ENCODE assay signal across 1 cellular context in the genomic region with DNA sequence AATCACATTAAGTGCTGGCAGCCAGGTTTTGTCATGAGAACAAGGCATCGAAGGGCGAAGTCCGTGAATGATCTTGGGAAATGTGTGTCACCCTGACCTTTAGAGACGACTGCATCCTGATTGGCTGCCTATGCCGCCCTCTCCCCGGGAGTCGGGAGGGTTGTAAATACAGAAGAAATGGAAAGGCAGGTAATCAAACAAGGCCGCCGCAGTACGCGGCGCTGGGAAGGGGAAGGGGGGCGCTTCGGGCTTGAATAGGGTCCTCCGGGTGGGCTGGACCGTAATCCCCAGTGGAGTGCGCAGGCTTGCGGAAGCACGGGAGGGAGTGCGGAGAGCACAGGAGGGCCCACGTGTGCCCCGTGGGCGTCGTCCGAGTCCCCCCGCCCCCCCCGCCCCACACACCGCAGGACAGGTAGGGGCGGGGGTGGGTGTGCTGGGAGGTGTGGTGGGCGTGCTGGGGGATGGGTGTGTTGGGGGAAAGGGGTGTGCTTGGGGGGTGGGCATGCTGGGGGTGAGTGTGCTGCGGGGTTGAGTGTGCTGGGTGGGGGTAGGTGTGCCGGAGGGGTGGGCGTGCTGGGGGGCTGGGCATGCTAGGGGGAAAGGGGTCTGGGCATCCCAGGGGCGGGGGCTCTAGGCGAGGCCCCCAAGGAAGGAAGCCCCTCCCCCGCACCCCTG.
TF ChIP-seq lines count a peak whose summit lies in the region.

No MANE protein-coding gene starts in this region.

TF ChIP-seq in GM23338, 12 proteins besides CTCF, POLR2A, EP300 and RAD21 (continued from another document):
- TF ChIP-seq, protein P1, sequence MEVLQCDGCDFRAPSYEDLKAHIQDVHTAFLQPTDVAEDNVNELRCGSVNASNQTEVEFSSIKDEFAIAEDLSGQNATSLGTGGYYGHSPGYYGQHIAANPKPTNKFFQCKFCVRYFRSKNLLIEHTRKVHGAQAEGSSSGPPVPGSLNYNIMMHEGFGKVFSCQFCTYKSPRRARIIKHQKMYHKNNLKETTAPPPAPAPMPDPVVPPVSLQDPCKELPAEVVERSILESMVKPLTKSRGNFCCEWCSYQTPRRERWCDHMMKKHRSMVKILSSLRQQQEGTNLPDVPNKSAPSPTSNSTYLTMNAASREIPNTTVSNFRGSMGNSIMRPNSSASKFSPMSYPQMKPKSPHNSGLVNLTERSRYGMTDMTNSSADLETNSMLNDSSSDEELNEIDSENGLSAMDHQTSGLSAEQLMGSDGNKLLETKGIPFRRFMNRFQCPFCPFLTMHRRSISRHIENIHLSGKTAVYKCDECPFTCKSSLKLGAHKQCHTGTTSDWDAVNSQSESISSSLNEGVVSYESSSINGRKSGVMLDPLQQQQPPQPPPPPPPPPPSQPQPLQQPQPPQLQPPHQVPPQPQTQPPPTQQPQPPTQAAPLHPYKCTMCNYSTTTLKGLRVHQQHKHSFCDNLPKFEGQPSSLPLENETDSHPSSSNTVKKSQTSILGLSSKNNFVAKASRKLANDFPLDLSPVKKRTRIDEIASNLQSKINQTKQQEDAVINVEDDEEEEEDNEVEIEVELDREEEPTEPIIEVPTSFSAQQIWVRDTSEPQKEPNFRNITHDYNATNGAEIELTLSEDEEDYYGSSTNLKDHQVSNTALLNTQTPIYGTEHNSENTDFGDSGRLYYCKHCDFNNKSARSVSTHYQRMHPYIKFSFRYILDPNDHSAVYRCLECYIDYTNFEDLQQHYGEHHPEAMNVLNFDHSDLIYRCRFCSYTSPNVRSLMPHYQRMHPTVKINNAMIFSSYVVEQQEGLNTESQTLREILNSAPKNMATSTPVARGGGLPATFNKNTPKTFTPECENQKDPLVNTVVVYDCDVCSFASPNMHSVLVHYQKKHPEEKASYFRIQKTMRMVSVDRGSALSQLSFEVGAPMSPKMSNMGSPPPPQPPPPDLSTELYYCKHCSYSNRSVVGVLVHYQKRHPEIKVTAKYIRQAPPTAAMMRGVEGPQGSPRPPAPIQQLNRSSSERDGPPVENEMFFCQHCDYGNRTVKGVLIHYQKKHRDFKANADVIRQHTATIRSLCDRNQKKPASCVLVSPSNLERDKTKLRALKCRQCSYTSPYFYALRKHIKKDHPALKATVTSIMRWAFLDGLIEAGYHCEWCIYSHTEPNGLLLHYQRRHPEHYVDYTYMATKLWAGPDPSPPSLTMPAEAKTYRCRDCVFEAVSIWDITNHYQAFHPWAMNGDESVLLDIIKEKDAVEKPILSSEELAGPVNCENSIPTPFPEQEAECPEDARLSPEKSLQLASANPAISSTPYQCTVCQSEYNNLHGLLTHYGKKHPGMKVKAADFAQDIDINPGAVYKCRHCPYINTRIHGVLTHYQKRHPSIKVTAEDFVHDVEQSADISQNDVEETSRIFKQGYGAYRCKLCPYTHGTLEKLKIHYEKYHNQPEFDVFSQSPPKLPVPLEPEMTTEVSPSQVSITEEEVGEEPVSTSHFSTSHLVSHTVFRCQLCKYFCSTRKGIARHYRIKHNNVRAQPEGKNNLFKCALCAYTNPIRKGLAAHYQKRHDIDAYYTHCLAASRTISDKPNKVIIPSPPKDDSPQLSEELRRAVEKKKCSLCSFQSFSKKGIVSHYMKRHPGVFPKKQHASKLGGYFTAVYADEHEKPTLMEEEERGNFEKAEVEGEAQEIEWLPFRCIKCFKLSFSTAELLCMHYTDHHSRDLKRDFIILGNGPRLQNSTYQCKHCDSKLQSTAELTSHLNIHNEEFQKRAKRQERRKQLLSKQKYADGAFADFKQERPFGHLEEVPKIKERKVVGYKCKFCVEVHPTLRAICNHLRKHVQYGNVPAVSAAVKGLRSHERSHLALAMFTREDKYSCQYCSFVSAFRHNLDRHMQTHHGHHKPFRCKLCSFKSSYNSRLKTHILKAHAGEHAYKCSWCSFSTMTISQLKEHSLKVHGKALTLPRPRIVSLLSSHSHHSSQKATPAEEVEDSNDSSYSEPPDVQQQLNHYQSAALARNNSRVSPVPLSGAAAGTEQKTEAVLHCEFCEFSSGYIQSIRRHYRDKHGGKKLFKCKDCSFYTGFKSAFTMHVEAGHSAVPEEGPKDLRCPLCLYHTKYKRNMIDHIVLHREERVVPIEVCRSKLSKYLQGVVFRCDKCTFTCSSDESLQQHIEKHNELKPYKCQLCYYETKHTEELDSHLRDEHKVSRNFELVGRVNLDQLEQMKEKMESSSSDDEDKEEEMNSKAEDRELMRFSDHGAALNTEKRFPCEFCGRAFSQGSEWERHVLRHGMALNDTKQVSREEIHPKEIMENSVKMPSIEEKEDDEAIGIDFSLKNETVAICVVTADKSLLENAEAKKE (CRISPR knock-in tag; IDR thresholded peaks at IDR 0.05) = no peak
- TF ChIP-seq, protein P2, sequence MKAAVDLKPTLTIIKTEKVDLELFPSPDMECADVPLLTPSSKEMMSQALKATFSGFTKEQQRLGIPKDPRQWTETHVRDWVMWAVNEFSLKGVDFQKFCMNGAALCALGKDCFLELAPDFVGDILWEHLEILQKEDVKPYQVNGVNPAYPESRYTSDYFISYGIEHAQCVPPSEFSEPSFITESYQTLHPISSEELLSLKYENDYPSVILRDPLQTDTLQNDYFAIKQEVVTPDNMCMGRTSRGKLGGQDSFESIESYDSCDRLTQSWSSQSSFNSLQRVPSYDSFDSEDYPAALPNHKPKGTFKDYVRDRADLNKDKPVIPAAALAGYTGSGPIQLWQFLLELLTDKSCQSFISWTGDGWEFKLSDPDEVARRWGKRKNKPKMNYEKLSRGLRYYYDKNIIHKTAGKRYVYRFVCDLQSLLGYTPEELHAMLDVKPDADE (IDR thresholded peaks at IDR 0.05) = no peak
- TF ChIP-seq ZNF331 (CRISPR knock-in tag; IDR thresholded peaks at IDR 0.05; ENCODE audit: low read depth) (no peak), EZH2phosphoT487 (IDR thresholded peaks at IDR 0.05; ENCODE audit: unreplicated experiment) (no peak), CREB1 (CRISPR knock-in tag; IDR thresholded peaks at IDR 0.05; ENCODE audit: low read depth) (no peak), ZNF114 (CRISPR knock-in tag; IDR thresholded peaks at IDR 0.05) (no peak), EZH2 (IDR thresholded peaks at IDR 0.05; ENCODE audit: low read depth, unreplicated experiment) (no peak)
- TF ChIP-seq, protein P3, sequence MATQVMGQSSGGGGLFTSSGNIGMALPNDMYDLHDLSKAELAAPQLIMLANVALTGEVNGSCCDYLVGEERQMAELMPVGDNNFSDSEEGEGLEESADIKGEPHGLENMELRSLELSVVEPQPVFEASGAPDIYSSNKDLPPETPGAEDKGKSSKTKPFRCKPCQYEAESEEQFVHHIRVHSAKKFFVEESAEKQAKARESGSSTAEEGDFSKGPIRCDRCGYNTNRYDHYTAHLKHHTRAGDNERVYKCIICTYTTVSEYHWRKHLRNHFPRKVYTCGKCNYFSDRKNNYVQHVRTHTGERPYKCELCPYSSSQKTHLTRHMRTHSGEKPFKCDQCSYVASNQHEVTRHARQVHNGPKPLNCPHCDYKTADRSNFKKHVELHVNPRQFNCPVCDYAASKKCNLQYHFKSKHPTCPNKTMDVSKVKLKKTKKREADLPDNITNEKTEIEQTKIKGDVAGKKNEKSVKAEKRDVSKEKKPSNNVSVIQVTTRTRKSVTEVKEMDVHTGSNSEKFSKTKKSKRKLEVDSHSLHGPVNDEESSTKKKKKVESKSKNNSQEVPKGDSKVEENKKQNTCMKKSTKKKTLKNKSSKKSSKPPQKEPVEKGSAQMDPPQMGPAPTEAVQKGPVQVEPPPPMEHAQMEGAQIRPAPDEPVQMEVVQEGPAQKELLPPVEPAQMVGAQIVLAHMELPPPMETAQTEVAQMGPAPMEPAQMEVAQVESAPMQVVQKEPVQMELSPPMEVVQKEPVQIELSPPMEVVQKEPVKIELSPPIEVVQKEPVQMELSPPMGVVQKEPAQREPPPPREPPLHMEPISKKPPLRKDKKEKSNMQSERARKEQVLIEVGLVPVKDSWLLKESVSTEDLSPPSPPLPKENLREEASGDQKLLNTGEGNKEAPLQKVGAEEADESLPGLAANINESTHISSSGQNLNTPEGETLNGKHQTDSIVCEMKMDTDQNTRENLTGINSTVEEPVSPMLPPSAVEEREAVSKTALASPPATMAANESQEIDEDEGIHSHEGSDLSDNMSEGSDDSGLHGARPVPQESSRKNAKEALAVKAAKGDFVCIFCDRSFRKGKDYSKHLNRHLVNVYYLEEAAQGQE (IDR thresholded peaks at IDR 0.05; ENCODE audit: unreplicated experiment) = no peak
